In genomic region chr16:3646348-3646920, GRCh38 we compare ENCODE assay signal across 1 cellular context.
TF ChIP-seq lines count a peak whose summit lies in the region.

No MANE protein-coding gene starts in this region.

TF ChIP-seq in HepG2, 621 proteins besides CTCF, POLR2A, EP300 and RAD21 (continued from another document and continues in another):
- TF ChIP-seq ZNF691 (CRISPR knock-in tag; IDR thresholded peaks at IDR 0.05; ENCODE audit: borderline replicate concordance, low read depth): no peak
- no peak for TF ChIP-seq ZNF530 (CRISPR knock-in tag; IDR thresholded peaks at IDR 0.05; ENCODE audit: low read depth)
- no peak for TF ChIP-seq ZNF562 (CRISPR knock-in tag; IDR thresholded peaks at IDR 0.05; ENCODE audit: borderline replicate concordance)
- TF ChIP-seq ZNF142 (CRISPR knock-in tag; IDR thresholded peaks at IDR 0.05): no peak
- no peak for TF ChIP-seq CHD4 (IDR thresholded peaks at IDR 0.05; ENCODE audit: borderline replicate concordance, low read length)
- peak; percentile 30; the same call in 1 of the 2 replicates for TF ChIP-seq SOX5 (CRISPR knock-in tag; IDR thresholded peaks at IDR 0.05; ENCODE audit: borderline replicate concordance)
- TF ChIP-seq U2AF1 (optimal IDR thresholded peaks at IDR 0.05; ENCODE audit: low read depth, low read length): no peak
- TF ChIP-seq ZNF30 (CRISPR knock-in tag; IDR thresholded peaks at IDR 0.05): no peak
- TF ChIP-seq SMARCC2 (IDR thresholded peaks at IDR 0.05): no peak
- no peak for TF ChIP-seq ZSCAN29 (CRISPR knock-in tag; conservative IDR thresholded peaks at IDR 0.05)
- TF ChIP-seq FUBP1 (CRISPR knock-in tag; IDR thresholded peaks at IDR 0.05; ENCODE audit: borderline replicate concordance): no peak
- TF ChIP-seq HOXA7 (CRISPR knock-in tag; IDR thresholded peaks at IDR 0.05): no peak
- peak; percentile 34; the same call in 1 of the 2 replicates for TF ChIP-seq ZNF772 (CRISPR knock-in tag; IDR thresholded peaks at IDR 0.05)
- no peak for TF ChIP-seq ISL2 (CRISPR knock-in tag; IDR thresholded peaks at IDR 0.05)
- no peak for TF ChIP-seq ZNF256 (CRISPR knock-in tag; conservative IDR thresholded peaks at IDR 0.05)
- no peak for TF ChIP-seq ZNF766 (CRISPR knock-in tag; IDR thresholded peaks at IDR 0.05; ENCODE audit: borderline replicate concordance)
- no peak for TF ChIP-seq ZNF768 (CRISPR knock-in tag; IDR thresholded peaks at IDR 0.05)
- TF ChIP-seq SP140L (CRISPR knock-in tag; IDR thresholded peaks at IDR 0.05; ENCODE audit: borderline replicate concordance): no peak
- peak; percentile 54; the same call in 1 of the 2 replicates for TF ChIP-seq MED1 (CRISPR knock-in tag; IDR thresholded peaks at IDR 0.05)
- peak; percentile 53; the same call in 1 of the 2 replicates for TF ChIP-seq HMG20A (CRISPR knock-in tag; IDR thresholded peaks at IDR 0.05; ENCODE audit: borderline replicate concordance)
- TF ChIP-seq FOXK1 (CRISPR knock-in tag; IDR thresholded peaks at IDR 0.05; ENCODE audit: borderline replicate concordance, low read depth): peak; percentile 83; the same call in 1 of the 2 replicates
- peak; percentile 86 for TF ChIP-seq SAP130 (CRISPR knock-in tag; IDR thresholded peaks at IDR 0.05; ENCODE audit: low read depth)
- TF ChIP-seq ZNF564 (CRISPR knock-in tag; IDR thresholded peaks at IDR 0.05): no peak; the same call in 1 of the 2 replicates
- TF ChIP-seq ZNF124 (CRISPR knock-in tag; IDR thresholded peaks at IDR 0.05): no peak
- TF ChIP-seq ZFP36L1 (CRISPR knock-in tag; IDR thresholded peaks at IDR 0.05): 0 out of 2 replicates have a peak, but pooled peaks have one; percentile 39
- TF ChIP-seq ZZZ3 (CRISPR knock-in tag; IDR thresholded peaks at IDR 0.05; ENCODE audit: borderline replicate concordance): no peak
- TF ChIP-seq ZNF121 (CRISPR knock-in tag; IDR thresholded peaks at IDR 0.05): no peak
- 0 out of 2 replicates have a peak, but pooled peaks have one; percentile 51 for TF ChIP-seq ZNF441 (CRISPR knock-in tag; IDR thresholded peaks at IDR 0.05; ENCODE audit: borderline replicate concordance)
- peak; percentile 72; the same call in 1 of the 2 replicates for TF ChIP-seq ETV5 (CRISPR knock-in tag; IDR thresholded peaks at IDR 0.05; ENCODE audit: borderline replicate concordance)
- TF ChIP-seq IKZF4 (CRISPR knock-in tag; IDR thresholded peaks at IDR 0.05; ENCODE audit: borderline replicate concordance, low read depth, not compliant biosample characterization): no peak
- no peak for TF ChIP-seq SYNCRIP (IDR thresholded peaks at IDR 0.05; ENCODE audit: insufficient read depth, low read depth, low read length)
- no peak for TF ChIP-seq LRRFIP1 (CRISPR knock-in tag; conservative IDR thresholded peaks at IDR 0.05)
- peak; percentile 72; the same call in 1 of the 2 replicates for TF ChIP-seq ZNF816 (CRISPR knock-in tag; IDR thresholded peaks at IDR 0.05; ENCODE audit: borderline replicate concordance)
- no peak for TF ChIP-seq NR2F1 (CRISPR knock-in tag; IDR thresholded peaks at IDR 0.05)
- no peak for TF ChIP-seq NFE2L1 (CRISPR knock-in tag; IDR thresholded peaks at IDR 0.05; ENCODE audit: borderline replicate concordance)
- no peak for TF ChIP-seq RBFOX2 (IDR thresholded peaks at IDR 0.05; ENCODE audit: low read depth, low read length)
- TF ChIP-seq HOMEZ (CRISPR knock-in tag; IDR thresholded peaks at IDR 0.05; ENCODE audit: low read depth): peak; percentile 67; the same call in 1 of the 2 replicates
- no peak for TF ChIP-seq HES4 (CRISPR knock-in tag; IDR thresholded peaks at IDR 0.05; ENCODE audit: borderline replicate concordance)
- no peak for TF ChIP-seq ELF4 (CRISPR knock-in tag; IDR thresholded peaks at IDR 0.05; ENCODE audit: borderline replicate concordance)
- TF ChIP-seq FOXA3 (CRISPR knock-in tag; IDR thresholded peaks at IDR 0.05): peak; percentile 90
- no peak for TF ChIP-seq SP4 (CRISPR knock-in tag; IDR thresholded peaks at IDR 0.05)
- no peak for TF ChIP-seq PLSCR1 (CRISPR knock-in tag; IDR thresholded peaks at IDR 0.05; ENCODE audit: borderline replicate concordance)
- TF ChIP-seq PATZ1 (CRISPR knock-in tag; IDR thresholded peaks at IDR 0.05): peak; percentile 60
- peak; percentile 85 for TF ChIP-seq FOXP1 (IDR thresholded peaks at IDR 0.05)
- peak; percentile 97 for TF ChIP-seq FOXP1 (CRISPR knock-in tag; IDR thresholded peaks at IDR 0.05)
- TF ChIP-seq ZNF33B (CRISPR knock-in tag; IDR thresholded peaks at IDR 0.05): no peak
- no peak for TF ChIP-seq TFE3 (CRISPR knock-in tag; IDR thresholded peaks at IDR 0.05)
- peak; percentile 38; the same call in 1 of the 2 replicates for TF ChIP-seq ZGPAT (CRISPR knock-in tag; IDR thresholded peaks at IDR 0.05)
- peak; percentile 85 for TF ChIP-seq BCL6 (CRISPR knock-in tag; IDR thresholded peaks at IDR 0.05)
